Comparison of ENCODE assay signal across 1 cellular context in genomic region chr17:1553354-1554266, GRCh38.
TF ChIP-seq lines count a peak whose summit lies in the region.

No MANE protein-coding gene starts in this region.

TF ChIP-seq in endothelial cell of umbilical vein, 7 proteins besides CTCF, POLR2A, EP300 and RAD21:
- TF ChIP-seq MYC (IDR thresholded peaks at IDR 0.05; ENCODE audit: low read depth, low read length) (no peak), FOS (IDR thresholded peaks at IDR 0.05; ENCODE audit: borderline replicate concordance, insufficient read depth, low read length) (no peak), GATA2 (IDR thresholded peaks at IDR 0.05; ENCODE audit: insufficient read depth, insufficient read length, low read depth, low read length) (no peak), MAX (IDR thresholded peaks at IDR 0.05; ENCODE audit: insufficient read depth, insufficient read length) (no peak), POLR2AphosphoS5 (IDR thresholded peaks at IDR 0.05; ENCODE audit: insufficient read depth, low read depth, low read length) (no peak), EZH2 (IDR thresholded peaks at IDR 0.05; ENCODE audit: borderline replicate concordance, low read depth, low read length, severe bottlenecking) (no peak)
